12 cellular contexts compared by ENCODE assay signal in the genomic region with DNA sequence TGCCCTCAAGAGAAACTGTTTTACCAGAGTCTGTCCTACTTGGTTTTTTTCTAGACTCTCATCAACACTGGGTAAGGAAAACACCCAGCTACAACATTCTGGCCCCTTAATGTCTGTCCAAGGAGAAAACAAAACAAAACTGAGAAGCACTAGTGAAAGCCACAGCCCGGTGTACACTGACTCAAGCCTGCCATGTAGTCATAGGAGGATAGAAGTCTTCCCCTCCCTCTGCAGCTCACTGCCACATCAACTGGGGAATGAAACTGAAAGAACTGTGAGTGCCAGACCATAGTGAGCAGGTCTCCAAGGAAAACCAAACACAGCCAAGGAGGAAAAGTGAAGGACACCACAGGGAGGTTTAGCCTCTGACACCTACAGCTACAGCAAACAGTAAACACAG. TPM values are rescaled to one million over a fixed set of nuclear protein-coding genes. Genes with fewer than 3 reads are reported as not detected.
DNase-seq lines count a peak whose midpoint lies in the region; ATAC-seq, FAIRE-seq and TF ChIP-seq lines count a peak whose summit lies in the region.
"Not testable (repeated sequence)": the region's sequence is repeated elsewhere in the genome, so short reads cannot be mapped to it uniquely, and the experiment has no call there.
"Had no signal": no experiment of that assay in that cellular context is flagged by ENCODE, and none has a peak within 500 bp of the region (broad histone marks: within the 10 kb centered on the region; RNA-seq: fewer than 3 reads in every experiment).

No MANE protein-coding gene starts in this region.

- not testable (repeated sequence) for H4K20me1 ChIP-seq in PC-3 (ENCODE audit: low read length)

- not testable (repeated sequence) for H3K4me2 ChIP-seq in PC-3 (ENCODE audit: low read length)

- not testable (repeated sequence) for H2AFZ ChIP-seq in PC-3 (ENCODE audit: low read length)

- POLR2A ChIA-PET in PC-3 (lab: Charles Lee; ENCODE audit: unreplicated experiment) = not testable (repeated sequence)

- not testable (repeated sequence) for H3K9ac ChIP-seq in PC-3 (ENCODE audit: low read length)

- not testable (repeated sequence) for TF ChIP-seq CTCF in PC-3 (conservative IDR thresholded peaks at IDR 0.05; ENCODE audit: low read depth, low read length); bronchial epithelial cell (IDR thresholded peaks at IDR 0.05; ENCODE audit: insufficient read depth, low read length, severe bottlenecking)

- H3K36me3 ChIP-seq in PC-3 (ENCODE audit: low read depth, low read length); bronchial epithelial cell (ENCODE audit: control insufficient read depth, insufficient read depth, low read length): not testable (repeated sequence)

- intact Hi-C loops in PC-3 (cut with micrococcal nuclease) = not testable (repeated sequence)

- H3F3A ChIP-seq in PC-3 (ENCODE audit: low read length, unreplicated experiment) = not testable (repeated sequence)

- H3K27ac ChIP-seq in PC-3 (ENCODE audit: low read length) = not testable (repeated sequence)

- not testable (repeated sequence) for H3K79me2 ChIP-seq in PC-3 (ENCODE audit: low read length)

- not testable (repeated sequence) for H3K4me3 ChIP-seq in PC-3 (ENCODE audit: low read length); bronchial epithelial cell (ENCODE audit: low read depth, low read length)

- not testable (repeated sequence) for H3K9me2 ChIP-seq in PC-3 (replicated peaks; ENCODE audit: low read length)

- FAIRE-seq in bronchial epithelial cell (lab: Jason Lieb, UNC) = peak; percentile 95

- not testable (repeated sequence) for H3K9me3 ChIP-seq in PC-3 (ENCODE audit: low read length)

- H3K27me3 ChIP-seq in PC-3 (ENCODE audit: low read length) = peaks cover 33% of the 10 kb centered on the region; the same call in 1 of the 2 replicates
- not testable (repeated sequence) for H3K27me3 ChIP-seq in bronchial epithelial cell (ENCODE audit: control insufficient read depth, insufficient read depth, low read length)

- not testable (repeated sequence) for H3K4me1 ChIP-seq in PC-3 (ENCODE audit: insufficient read depth, low read length)

- not testable (repeated sequence) for DNase-seq in PC-3; bronchial epithelial cell (ENCODE audit: low read depth)

- CTCF ChIA-PET in PC-3 (lab: Charles Lee) = not testable (repeated sequence)

- not testable (repeated sequence) for BruUV-seq in PC-3 (replicated peaks; lab: Mats Ljungman, UMichigan)

- ATAC-seq in GM18858 (IDR thresholded peaks at IDR 0.05; ENCODE audit: unreplicated experiment) (peak; percentile 99), GM19438 (IDR thresholded peaks at IDR 0.05; ENCODE audit: low read depth, unreplicated experiment) (peak; percentile 97), GM21723 (IDR thresholded peaks at IDR 0.05; ENCODE audit: unreplicated experiment) (peak; percentile 99), HG02938 (IDR thresholded peaks at IDR 0.05; ENCODE audit: unreplicated experiment) (peak; percentile 100), HG03196 (IDR thresholded peaks at IDR 0.05; ENCODE audit: unreplicated experiment) (peak; percentile 85), PC-3 (peak; percentile 35)

RNA-seq across cellular contexts. Expression of a gene that starts 13.8 kb away (rescaled TPM):
- total RNA-seq in PC-3 (2014; rRNA removed) (not detected in 2 replicates), bronchial epithelial cell (not detected in 2 replicates)
- total RNA-seq: activated CD4-positive, alpha-beta memory T cell treated with anti-CD3 and anti-CD28 coated beads, Interleukin-2, amount 10 ng/mL, durations not matched to agents 7 days and 5 days; GM23248; lung; T-helper 1 cell treated with Interleukin-12 subunit alpha and Interleukin-12 subunit beta and Interleukin-4 antibody, amounts not matched to agents 30 ng/mL and 1 ng/mL, for 36 hours; temporal lobe had no signal

RNA-seq across cellular contexts. Expression of a gene that starts 21.7 kb away (rescaled TPM):
- 0.11 TPM in 1 of 2 replicates, not detected in the other for total RNA-seq in PC-3 (2014; rRNA removed)
- 0.53 and 0.77 TPM in 2 replicates for total RNA-seq in bronchial epithelial cell

Comparison
In these comparisons a context has a peak if more than half of its experiments do, and no peak if none do; other contexts are left out.
1. ATAC-seq: peak in every context shown above with its lines; median percentile 100 in HG02938; 99 in GM18858; 99 in GM21723; 97 in GM19438; 85 in HG03196; 35 in PC-3.